Comparison of ENCODE assay signal across 27 cellular contexts in genomic region chr1:91234181-91234580, GRCh38.
"Had no signal": no experiment of that assay in that cellular context is flagged by ENCODE, and none has a peak within 500 bp of the region (broad histone marks: within the 10 kb centered on the region; RNA-seq: fewer than 3 reads in every experiment).

No MANE protein-coding gene starts in this region.

- H3K9me3 ChIP-seq: stomach, suprapubic skin, testis, thoracic aorta, thyroid gland, tibial artery, tibial nerve, transverse colon, upper lobe of left lung, upper lobe of right lung, uterus, vagina had no signal

- H3K4me3 Mint-ChIP-seq: stimulated activated effector memory CD8-positive, alpha-beta T cell treated with anti-CD3 and anti-CD28 coated beads, Interleukin-12 subunit alpha, Interleukin-12 subunit beta, amount 100 ng/mL, for 72 hours; stimulated activated memory B cell treated with anti-CD40 and anti-IgM and Interleukin-4, amounts not matched to agents 10 μg/mL and 1 μg/mL and 100 μg/mL, for 72 hours; stimulated activated naive B cell treated with anti-CD40 and anti-IgM and Interleukin-4, amounts not matched to agents 10 μg/mL and 1 μg/mL and 100 μg/mL, for 72 hours; stimulated activated naive CD8-positive, alpha-beta T cell treated with anti-CD3 and anti-CD28 coated beads, Interleukin-15, amount 100 ng/mL, for 72 hours; stimulated activated naive CD8-positive, alpha-beta T cell treated with anti-CD3 and anti-CD28 coated beads, Interleukin-15, Interleukin-2, amounts not matched to agents 100 ng/mL and 50 ng/mL, for 24 hours; type B pancreatic cell had no signal

- H3K27ac ChIP-seq: stomach, suprapubic skin, testis, thoracic aorta, thyroid gland, tibial artery, tibial nerve, transverse colon, upper lobe of left lung, upper lobe of right lung, uterus, vagina had no signal

- H3K27me3 Mint-ChIP-seq: type B pancreatic cell had no signal

- H3K9me3 Mint-ChIP-seq: stimulated activated effector memory CD8-positive, alpha-beta T cell treated with anti-CD3 and anti-CD28 coated beads, Interleukin-12 subunit alpha, Interleukin-12 subunit beta, amount 100 ng/mL, for 72 hours; stimulated activated memory B cell treated with anti-CD40 and anti-IgM and Interleukin-4, amounts not matched to agents 10 μg/mL and 1 μg/mL and 100 μg/mL, for 72 hours; stimulated activated naive B cell treated with anti-CD40 and anti-IgM and Interleukin-4, amounts not matched to agents 10 μg/mL and 1 μg/mL and 100 μg/mL, for 72 hours; stimulated activated naive CD8-positive, alpha-beta T cell treated with anti-CD3 and anti-CD28 coated beads, Interleukin-15, amount 100 ng/mL, for 72 hours; stimulated activated naive CD8-positive, alpha-beta T cell treated with anti-CD3 and anti-CD28 coated beads, Interleukin-15, Interleukin-2, amounts not matched to agents 100 ng/mL and 50 ng/mL, for 24 hours had no signal

- DNase-seq: stimulated activated CD4-positive, alpha-beta T cell treated with anti-CD3 and anti-CD28 coated beads, Interleukin-2, amount 100 ng/mL, for 48 hours; stimulated activated CD4-positive, alpha-beta T cell treated with anti-CD3 and anti-CD28 coated beads, Interleukin-4, amount 100 ng/mL, for 1 hour; stimulated activated CD4-positive, alpha-beta T cell treated with anti-CD3 and anti-CD28 coated beads, Interleukin-4, amount 100 ng/mL, for 24 hours; stimulated activated CD4-positive, alpha-beta T cell treated with anti-CD3 and anti-CD28 coated beads, Interleukin-4, amount 100 ng/mL, for 4 hours; stimulated activated CD8-positive, alpha-beta memory T cell treated with anti-CD3 and anti-CD28 coated beads, Interleukin-4, amount 100 ng/mL, for 48 hours; stimulated activated naive B cell treated with anti-CD40 and anti-IgM and Interleukin-4, amounts not matched to agents 10 μg/mL and 1 μg/mL and 100 μg/mL, for 72 hours; stimulated activated naive CD4-positive, alpha-beta T cell; stimulated activated naive CD4-positive, alpha-beta T cell treated with Interleukin-2 at 50 U/mL for 16 hours; stimulated activated naive CD8-positive, alpha-beta T cell treated with anti-CD3 and anti-CD28 coated beads, Interleukin-15, amount 100 ng/mL, for 72 hours; stimulated activated naive CD8-positive, alpha-beta T cell treated with anti-CD3 and anti-CD28 coated beads, Interleukin-15, Interleukin-2, amounts not matched to agents 100 U/mL and 50 U/mL, for 24 hours; stomach; substantia nigra; testis; thyroid gland; tibial artery; transverse colon; upper lobe of left lung; upper lobe of right lung; uterus had no signal

- H3K4me1 Mint-ChIP-seq: stimulated activated effector memory CD8-positive, alpha-beta T cell treated with anti-CD3 and anti-CD28 coated beads, Interleukin-12 subunit alpha, Interleukin-12 subunit beta, amount 100 ng/mL, for 72 hours; stimulated activated memory B cell treated with anti-CD40 and anti-IgM and Interleukin-4, amounts not matched to agents 10 μg/mL and 1 μg/mL and 100 μg/mL, for 72 hours; stimulated activated naive B cell treated with anti-CD40 and anti-IgM and Interleukin-4, amounts not matched to agents 10 μg/mL and 1 μg/mL and 100 μg/mL, for 72 hours; stimulated activated naive CD8-positive, alpha-beta T cell treated with anti-CD3 and anti-CD28 coated beads, Interleukin-15, amount 100 ng/mL, for 72 hours had no signal

- H3K4me3 ChIP-seq: stomach, suprapubic skin, testis, thoracic aorta, thyroid gland, tibial artery, tibial nerve, transverse colon, upper lobe of left lung, upper lobe of right lung, uterus, vagina had no signal

- H3K27ac Mint-ChIP-seq: stimulated activated effector memory CD8-positive, alpha-beta T cell treated with anti-CD3 and anti-CD28 coated beads, Interleukin-12 subunit alpha, Interleukin-12 subunit beta, amount 100 ng/mL, for 72 hours; stimulated activated memory B cell treated with anti-CD40 and anti-IgM and Interleukin-4, amounts not matched to agents 10 μg/mL and 1 μg/mL and 100 μg/mL, for 72 hours; stimulated activated naive B cell treated with anti-CD40 and anti-IgM and Interleukin-4, amounts not matched to agents 10 μg/mL and 1 μg/mL and 100 μg/mL, for 72 hours; stimulated activated naive CD8-positive, alpha-beta T cell treated with anti-CD3 and anti-CD28 coated beads, Interleukin-15, amount 100 ng/mL, for 72 hours; stimulated activated naive CD8-positive, alpha-beta T cell treated with anti-CD3 and anti-CD28 coated beads, Interleukin-15, Interleukin-2, amounts not matched to agents 100 ng/mL and 50 ng/mL, for 24 hours; type B pancreatic cell had no signal

- H3K36me3 ChIP-seq: stomach, suprapubic skin, thoracic aorta, thyroid gland, tibial artery, tibial nerve, transverse colon, upper lobe of left lung, upper lobe of right lung, uterus, vagina had no signal

- H3K36me3 Mint-ChIP-seq: stimulated activated effector memory CD8-positive, alpha-beta T cell treated with anti-CD3 and anti-CD28 coated beads, Interleukin-12 subunit alpha, Interleukin-12 subunit beta, amount 100 ng/mL, for 72 hours; stimulated activated memory B cell treated with anti-CD40 and anti-IgM and Interleukin-4, amounts not matched to agents 10 μg/mL and 1 μg/mL and 100 μg/mL, for 72 hours; stimulated activated naive B cell treated with anti-CD40 and anti-IgM and Interleukin-4, amounts not matched to agents 10 μg/mL and 1 μg/mL and 100 μg/mL, for 72 hours; type B pancreatic cell had no signal

- H3K27me3 ChIP-seq: stomach, suprapubic skin, testis, thyroid gland, tibial artery, tibial nerve, transverse colon, upper lobe of left lung, upper lobe of right lung, uterus, vagina had no signal

- H3K4me1 ChIP-seq: stomach, suprapubic skin, testis, thyroid gland, tibial artery, tibial nerve, transverse colon, upper lobe of left lung, upper lobe of right lung, uterus, vagina had no signal
